Comparison of ENCODE assay signal across 20 cellular contexts in the genomic region with DNA sequence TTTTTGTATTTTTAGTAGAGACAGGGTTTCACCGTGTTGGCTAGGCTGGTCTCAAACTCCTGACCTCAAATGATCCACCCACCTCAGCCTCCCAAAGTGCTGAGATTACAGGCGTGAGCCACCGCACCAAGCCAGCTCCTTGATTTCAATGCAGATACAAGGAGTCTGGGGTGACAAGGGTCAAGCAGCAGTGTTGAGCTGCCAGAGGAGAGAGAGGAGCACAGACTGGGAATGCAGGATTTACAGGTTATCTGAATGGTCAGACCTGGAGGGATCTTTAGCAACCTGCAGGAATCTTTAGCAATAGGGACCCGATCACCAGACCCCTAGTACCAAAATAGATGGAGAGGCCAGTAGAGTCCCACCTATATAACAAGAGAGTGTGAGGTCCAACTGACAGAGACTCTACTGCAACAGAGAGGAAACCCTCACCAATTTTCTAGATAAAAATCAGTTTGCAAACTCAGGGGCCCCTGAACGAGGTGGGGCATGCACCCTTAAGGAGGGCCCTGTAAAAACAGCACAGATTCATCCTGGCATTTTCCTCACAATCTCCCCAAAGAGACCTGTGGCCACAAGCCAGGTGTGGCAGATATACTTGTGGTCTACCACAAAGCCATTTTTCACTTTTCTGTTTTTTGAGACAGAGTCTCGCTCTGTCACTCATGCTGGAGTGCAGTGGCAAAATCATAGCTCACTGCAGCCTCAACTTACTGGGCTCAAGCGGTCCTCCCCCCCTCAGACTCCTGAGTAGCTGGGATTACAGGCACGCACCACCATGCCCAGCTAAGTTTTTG. TPM values are rescaled to one million over a fixed set of nuclear protein-coding genes. Genes with fewer than 3 reads are reported as not detected.
A peak's percentile ranks its signal among the peaks of the same experiment; 100 is the strongest.
DNase-seq lines count a peak whose midpoint lies in the region; ATAC-seq, FAIRE-seq and TF ChIP-seq lines count a peak whose summit lies in the region.
"Had no signal": no experiment of that assay in that cellular context is flagged by ENCODE, and none has a peak within 500 bp of the region (broad histone marks: within the 10 kb centered on the region; RNA-seq: fewer than 3 reads in every experiment).

No MANE protein-coding gene starts in this region.

- ATAC-seq in GM21786 (IDR thresholded peaks at IDR 0.05; ENCODE audit: unreplicated experiment) (no peak), HG03520 (IDR thresholded peaks at IDR 0.05; ENCODE audit: unreplicated experiment) (no peak), HG03159 (IDR thresholded peaks at IDR 0.05; ENCODE audit: unreplicated experiment) (no peak)
- ATAC-seq: WTC11 had no signal

- no peak overlapping the region for H3K4me3 ChIP-seq in CD4-positive, alpha-beta memory T cell (ENCODE audit: low read length in 2 of 2)
- H3K4me3 ChIP-seq: dorsolateral prefrontal cortex, esophagus muscularis mucosa, transverse colon had no signal

- peak overlapping the region in 6 of 7 donors; percentile 43 to 86 (median 67) for H3K27ac Mint-ChIP-seq in CD4-positive, alpha-beta memory T cell
- peak overlapping the region; percentile 72 for H3K27ac Mint-ChIP-seq in activated CD4-positive, alpha-beta memory T cell treated with anti-CD3 and anti-CD28 coated beads, Interleukin-2, amount 10 ng/mL, durations not matched to agents 7 days and 5 days
- H3K27ac Mint-ChIP-seq: brain, WTC11 had no signal

- POLR2A ChIA-PET in CD4-positive, alpha-beta memory T cell (lab: Charles Lee; ENCODE audit: partially characterized antibody): interaction anchor here (0.5 to 1.5 kb wide), 8 partner anchors 9 to 75 kb away, joined by 3 to 5 read pairs (median 3); a partner anchor contains a TSS
- POLR2A ChIA-PET in activated CD4-positive, alpha-beta memory T cell treated with anti-CD3 and anti-CD28 coated beads, Interleukin-2, amount 10 ng/mL, durations not matched to agents 7 days and 5 days (lab: Charles Lee): interaction anchor here (0.9 to 2.5 kb wide), 8 partner anchors 10 to 75 kb away, joined by 3 to 19 read pairs (median 7); a partner anchor contains a TSS

- no peaks in the 10 kb centered on the region for H3K36me3 Mint-ChIP-seq in CD4-positive, alpha-beta memory T cell
- H3K36me3 Mint-ChIP-seq in activated CD4-positive, alpha-beta memory T cell treated with anti-CD3 and anti-CD28 coated beads, Interleukin-2, amount 10 ng/mL, durations not matched to agents 7 days and 5 days (ENCODE audit: low read depth): peaks cover 2% of the 10 kb centered on the region

- no peaks in the 10 kb centered on the region for H3K9me3 Mint-ChIP-seq in CD4-positive, alpha-beta memory T cell
- H3K9me3 Mint-ChIP-seq in activated CD4-positive, alpha-beta memory T cell treated with anti-CD3 and anti-CD28 coated beads, Interleukin-2, amount 10 ng/mL, durations not matched to agents 7 days and 5 days: no peaks in the 10 kb centered on the region
- H3K9me3 Mint-ChIP-seq: H9, WTC11 had no signal

- peaks cover 49 to 81% (median 68%) of the 10 kb centered on the region in 4 donors for H3K4me1 Mint-ChIP-seq in CD4-positive, alpha-beta memory T cell
- H3K4me1 Mint-ChIP-seq in activated CD4-positive, alpha-beta memory T cell treated with anti-CD3 and anti-CD28 coated beads, Interleukin-2, amount 10 ng/mL, durations not matched to agents 7 days and 5 days: peaks cover 69% of the 10 kb centered on the region
- H3K4me1 Mint-ChIP-seq: brain had no signal

- H3K36me3 ChIP-seq in CD4-positive, alpha-beta memory T cell (ENCODE audit: insufficient read depth, low read length): no peaks in the 10 kb centered on the region
- H3K36me3 ChIP-seq: transverse colon had no signal

- CTCF ChIA-PET in CD4-positive, alpha-beta memory T cell (lab: Charles Lee; ENCODE audit: partially characterized antibody): interaction anchor here (0.6 to 4.0 kb wide), 10 partner anchors 8 to 810 kb away, joined by 3 to 25 read pairs (median 5); no protein-coding TSS in a partner anchor
- CTCF ChIA-PET in activated CD4-positive, alpha-beta memory T cell treated with anti-CD3 and anti-CD28 coated beads, Interleukin-2, amount 10 ng/mL, durations not matched to agents 7 days and 5 days (lab: Charles Lee): interaction anchor here (0.7 to 3.1 kb wide), 10 partner anchors 10 to 114 kb away, joined by 3 to 24 read pairs (median 4); a partner anchor contains a TSS

- no peaks in the 10 kb centered on the region for H3K27me3 Mint-ChIP-seq in CD4-positive, alpha-beta memory T cell
- peaks cover 16% of the 10 kb centered on the region for H3K27me3 Mint-ChIP-seq in activated CD4-positive, alpha-beta memory T cell treated with anti-CD3 and anti-CD28 coated beads, Interleukin-2, amount 10 ng/mL, durations not matched to agents 7 days and 5 days

- H3K27ac ChIP-seq in CD4-positive, alpha-beta memory T cell (ENCODE audit: low read depth, low read length): peak overlapping the region; percentile 31
- H3K27ac ChIP-seq: C4-2B, dorsolateral prefrontal cortex, esophagus muscularis mucosa, transverse colon had no signal

- peaks cover 75% of the 10 kb centered on the region for H3K4me1 ChIP-seq in CD4-positive, alpha-beta memory T cell (ENCODE audit: insufficient read depth, low read length)
- H3K4me1 ChIP-seq: esophagus muscularis mucosa, transverse colon had no signal

- intact Hi-C loops in CD4-positive, alpha-beta memory T cell (cut with micrococcal nuclease): loop anchor here (1.0 kb wide), 1 partner anchor 7 kb away; no protein-coding TSS in a partner anchor

- no peaks in the 10 kb centered on the region for H3K27me3 ChIP-seq in CD4-positive, alpha-beta memory T cell (ENCODE audit: insufficient read depth, low read length)
- H3K27me3 ChIP-seq: dorsolateral prefrontal cortex, esophagus muscularis mucosa, transverse colon had no signal

- TF ChIP-seq POLR2A in GM12891 (IDR thresholded peaks at IDR 0.05; ENCODE audit: low read depth, low read length): no peak

- peak; percentile 56 to 65 (median 62) for DNase-seq in CD4-positive, alpha-beta memory T cell
- DNase-seq in GM12891 (ENCODE audit: insufficient read length, low spot score) (no peak), iPS-NIHi11 (ENCODE audit: low spot score) (peak; percentile 4), medulla oblongata (ENCODE audit: extremely low spot score) (no peak)
- peak; percentile 74 for DNase-seq in activated CD4-positive, alpha-beta memory T cell treated with anti-CD3 and anti-CD28 coated beads, Interleukin-2, amount 10 ng/mL, durations not matched to agents 7 days and 5 days
- DNase-seq: dorsolateral prefrontal cortex; H9; head of caudate nucleus; NCI-H2107; NCI-H774; stimulated activated CD4-positive, alpha-beta T cell treated with anti-CD3 and anti-CD28 coated beads, Interleukin-4, amount 100 ng/mL, for 1 hour; transverse colon had no signal

- H3K4me3 Mint-ChIP-seq in CD4-positive, alpha-beta memory T cell: peak overlapping the region; percentile 52 to 81 (median 72)
- peak overlapping the region; percentile 32 for H3K4me3 Mint-ChIP-seq in activated CD4-positive, alpha-beta memory T cell treated with anti-CD3 and anti-CD28 coated beads, Interleukin-2, amount 10 ng/mL, durations not matched to agents 7 days and 5 days
- H3K4me3 Mint-ChIP-seq: brain, H9, WTC11 had no signal

- H3K9me3 ChIP-seq in CD4-positive, alpha-beta memory T cell (ENCODE audit: control insufficient read depth in 1 of 2, low read length in 2 of 2): no peaks in the 10 kb centered on the region
- H3K9me3 ChIP-seq: esophagus muscularis mucosa, transverse colon had no signal

- peak; percentile 83 for FAIRE-seq in GM12891 (lab: Jason Lieb, UNC)

TF ChIP-seq in GM12891, 5 proteins besides CTCF, POLR2A, EP300 and RAD21:
- TF ChIP-seq PAX5 (IDR thresholded peaks at IDR 0.05; ENCODE audit: insufficient read depth, low read length, severe bottlenecking) (no peak), POU2F2 (IDR thresholded peaks at IDR 0.05; ENCODE audit: low read depth, low read length) (no peak), POLR2AphosphoS5 (IDR thresholded peaks at IDR 0.05; ENCODE audit: low read depth, low read length) (no peak), TAF1 (IDR thresholded peaks at IDR 0.05; ENCODE audit: low read depth, low read length) (no peak)
TF ChIP-seq in GM12891: peak in this region for 0.

RNA-seq across cellular contexts. Expression of a gene that starts 10.7 kb away (rescaled TPM):
- total RNA-seq in CD4-positive, alpha-beta memory T cell: 100 to 1,000 TPM; 218 TPM
- 100 to 1,000 TPM; 434 to 470 TPM for polyA plus RNA-seq in CD4-positive, alpha-beta memory T cell
- 67.2 TPM for polyA plus RNA-seq in GM12891 (2012; ENCODE audit: low read depth, missing spikeins)
- total RNA-seq in activated CD4-positive, alpha-beta memory T cell treated with anti-CD3 and anti-CD28 coated beads, Interleukin-2, amount 10 ng/mL, durations not matched to agents 7 days and 5 days: 100 to 1,000 TPM; 336 to 337 TPM

RNA-seq across cellular contexts. Expression of a gene that starts 42.0 kb away (rescaled TPM):
- total RNA-seq in CD4-positive, alpha-beta memory T cell: 1 to 10 TPM; 2.6 to 2.7 TPM
- 1 to 10 TPM; 2.5 TPM for polyA plus RNA-seq in CD4-positive, alpha-beta memory T cell
- polyA plus RNA-seq in GM12891 (2012; ENCODE audit: low read depth, missing spikeins): 37.5 TPM
- total RNA-seq in activated CD4-positive, alpha-beta memory T cell treated with anti-CD3 and anti-CD28 coated beads, Interleukin-2, amount 10 ng/mL, durations not matched to agents 7 days and 5 days: 10 to 100 TPM; 33.3 to 34.4 TPM

RNA-seq across cellular contexts. Expression of a gene that starts 49.0 kb away (rescaled TPM):
- not detected for total RNA-seq in CD4-positive, alpha-beta memory T cell
- not detected for polyA plus RNA-seq in CD4-positive, alpha-beta memory T cell
- 0.15 TPM for polyA plus RNA-seq in GM12891 (2012; ENCODE audit: low read depth, missing spikeins)
- total RNA-seq in activated CD4-positive, alpha-beta memory T cell treated with anti-CD3 and anti-CD28 coated beads, Interleukin-2, amount 10 ng/mL, durations not matched to agents 7 days and 5 days: not detected
- total RNA-seq: esophagus muscularis mucosa, mucosa of gallbladder, transverse colon, WTC11 had no signal

Comparison
In these comparisons a context has a peak if more than half of its experiments do, and no peak if none do; other contexts are left out.
1. DNase-seq: peak in CD4-positive, alpha-beta memory T cell (5 of 5), activated CD4-positive, alpha-beta memory T cell treated with anti-CD3 and anti-CD28 coated beads, Interleukin-2, amount 10 ng/mL, durations not matched to agents 7 days and 5 days (single experiment) and iPS-NIHi11 (single experiment); none in GM12891 (single experiment) and medulla oblongata (single experiment).
2. RNA of a gene that starts 42.0 kb away (total RNA-seq): 33.3 to 34.4 TPM in activated CD4-positive, alpha-beta memory T cell treated with anti-CD3 and anti-CD28 coated beads, Interleukin-2, amount 10 ng/mL, durations not matched to agents 7 days and 5 days; 2.6 to 2.7 TPM in CD4-positive, alpha-beta memory T cell; every median in the first group is over 4 times any median in the second.